8 cellular contexts compared by ENCODE assay signal in the genomic region with DNA sequence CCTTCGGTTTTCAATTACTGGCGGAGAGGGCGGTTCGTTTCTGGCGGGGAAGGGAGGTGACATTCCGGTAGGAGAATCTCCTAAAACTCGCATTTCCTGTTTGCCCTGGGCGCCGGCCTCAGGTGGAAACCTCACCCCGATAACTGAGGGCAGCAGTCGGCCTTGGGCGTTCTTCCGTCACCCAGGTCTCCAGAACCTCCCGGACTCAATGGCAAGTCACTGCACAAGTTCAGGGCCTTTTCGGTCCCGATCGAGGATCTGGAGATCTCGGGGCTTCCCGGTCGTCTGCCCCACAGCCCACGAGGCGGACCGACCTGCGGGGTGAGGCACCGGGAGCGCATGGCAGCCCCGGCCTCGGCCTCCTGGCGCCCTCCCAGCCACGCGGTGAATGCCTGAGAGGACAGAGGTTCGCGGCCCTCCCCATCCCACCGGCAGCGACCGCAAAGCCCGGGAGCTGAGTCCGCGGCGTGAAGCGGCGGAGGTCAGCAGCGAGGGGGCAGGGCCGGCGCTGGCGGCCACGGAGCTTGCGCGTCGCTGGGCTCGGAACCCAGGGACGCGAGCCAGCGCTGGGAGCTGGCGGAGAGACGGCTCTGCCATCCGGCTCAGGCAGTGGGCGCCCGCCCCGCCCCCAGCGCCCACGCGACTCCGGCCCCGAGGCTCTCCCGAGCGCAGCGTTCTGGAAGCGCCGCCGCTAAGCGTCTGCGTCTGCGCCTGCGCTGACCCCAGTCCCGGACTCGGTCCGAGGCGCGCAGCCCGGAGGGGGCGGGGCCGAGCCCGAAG. TPM values are rescaled to one million over a fixed set of nuclear protein-coding genes. Genes with fewer than 3 reads are reported as not detected.
DNase-seq lines count a peak whose midpoint lies in the region; ATAC-seq and TF ChIP-seq lines count a peak whose summit lies in the region.

No MANE protein-coding gene starts in this region.

- peaks cover 6% of the 10 kb centered on the region; the same call in 1 of the 2 replicates for H3F3A ChIP-seq in GM23248 (ENCODE audit: insufficient read depth)
- H3F3A ChIP-seq in neural cell (ENCODE audit: insufficient read depth, low read length, poor library complexity, severe bottlenecking) = no peaks in the 10 kb centered on the region

- 0 out of 2 replicates have a peak, but pooled peaks cover 4% of the 10 kb centered on the region for H3K4me1 ChIP-seq in GM23248 (ENCODE audit: insufficient read depth)
- H3K4me1 ChIP-seq in RWPE2 (ENCODE audit: insufficient read depth, poor library complexity, severe bottlenecking) = peaks cover 2% of the 10 kb centered on the region

- H3K9ac ChIP-seq in GM23248 = peak overlapping the region; percentile 89
- peak overlapping the region; percentile 77 for H3K9ac ChIP-seq in neural cell (ENCODE audit: low read length)

- H3K27ac ChIP-seq in GM23248 (peak overlapping the region; percentile 88), RWPE2 (ENCODE audit: poor library complexity, severe bottlenecking) (peak overlapping the region; percentile 90), neural cell (ENCODE audit: low read length) (peak overlapping the region; percentile 44)

- no peaks in the 10 kb centered on the region for H3K27me3 ChIP-seq in GM23248 (replicated peaks; ENCODE audit: insufficient read depth)
- no peaks in the 10 kb centered on the region for H3K27me3 ChIP-seq in RWPE2 (ENCODE audit: insufficient read depth, poor library complexity, severe bottlenecking)
- no peaks in the 10 kb centered on the region for H3K27me3 ChIP-seq in neural cell (ENCODE audit: insufficient read depth, low read depth, low read length)

- in situ Hi-C loops in GM23248 (cut with MboI) = no loop called here

- H3K9me3 ChIP-seq in GM23248 (ENCODE audit: low read depth) (no peaks in the 10 kb centered on the region), RWPE2 (ENCODE audit: severe bottlenecking) (no peaks in the 10 kb centered on the region), neural cell (ENCODE audit: low read length) (no peaks in the 10 kb centered on the region)

- peak overlapping the region; percentile 31 to 50 for H3K27ac Mint-ChIP-seq in stimulated activated naive CD8-positive, alpha-beta T cell treated with anti-CD3 and anti-CD28 coated beads, Interleukin-15, amount 100 ng/mL, for 72 hours

- ATAC-seq in RWPE2 (ENCODE audit: low read depth) = peak; percentile 84
- peak; percentile 94 for ATAC-seq in stimulated activated naive CD8-positive, alpha-beta T cell treated with anti-CD3 and anti-CD28 coated beads, Interleukin-15, amount 100 ng/mL, for 72 hours

- no peaks in the 10 kb centered on the region for H3K9me3 Mint-ChIP-seq in stimulated activated naive CD8-positive, alpha-beta T cell treated with anti-CD3 and anti-CD28 coated beads, Interleukin-15, amount 100 ng/mL, for 72 hours

- peaks cover 17% of the 10 kb centered on the region for H3K4me1 Mint-ChIP-seq in stimulated activated naive CD8-positive, alpha-beta T cell treated with anti-CD3 and anti-CD28 coated beads, Interleukin-15, amount 100 ng/mL, for 72 hours

- H3K79me2 ChIP-seq in GM23248 (ENCODE audit: insufficient read depth) (no peaks in the 10 kb centered on the region), neural cell (replicated peaks; ENCODE audit: insufficient read depth, low read length) (no peaks in the 10 kb centered on the region)

- H3K4me3 Mint-ChIP-seq in stimulated activated naive CD8-positive, alpha-beta T cell treated with anti-CD3 and anti-CD28 coated beads, Interleukin-15, amount 100 ng/mL, for 72 hours = peak overlapping the region; percentile 76 to 94

- H3K4me2 ChIP-seq in GM23248 (ENCODE audit: unreplicated experiment) (peak overlapping the region; percentile 72), neural cell (ENCODE audit: low read length) (peak overlapping the region; percentile 48)

- TF ChIP-seq EP300 in neural cell (conservative IDR thresholded peaks at IDR 0.05; ENCODE audit: poor library complexity, severe bottlenecking) = no peak

- H2AFZ ChIP-seq in GM23248 (peak overlapping the region; percentile 88), neural cell (ENCODE audit: low read depth, low read length) (peak overlapping the region; percentile 91)

- H4K20me1 ChIP-seq in GM23248 (ENCODE audit: insufficient read depth) (no peaks in the 10 kb centered on the region), neural cell (ENCODE audit: insufficient read depth) (no peaks in the 10 kb centered on the region)

- TF ChIP-seq RAD21 in neural cell (conservative IDR thresholded peaks at IDR 0.05) = peak; percentile 58

- H3K9me2 ChIP-seq in GM23248 (ENCODE audit: insufficient read depth) (no peaks in the 10 kb centered on the region), neural cell (ENCODE audit: insufficient read depth, low read length) (no peaks in the 10 kb centered on the region)

- H3K4me3 ChIP-seq in GM23248 = peak overlapping the region; percentile 79
- H3K4me3 ChIP-seq in RWPE2 (ENCODE audit: severe bottlenecking) = peak overlapping the region; percentile 43
- peak overlapping the region; percentile 72 for H3K4me3 ChIP-seq in fibroblast of villous mesenchyme (ENCODE audit: low read depth, low read length)
- H3K4me3 ChIP-seq in neural cell (ENCODE audit: low read length) = peak overlapping the region; percentile 94

- peaks cover 13% of the 10 kb centered on the region for H3K27me3 Mint-ChIP-seq in stimulated activated naive CD8-positive, alpha-beta T cell treated with anti-CD3 and anti-CD28 coated beads, Interleukin-15, amount 100 ng/mL, for 72 hours

- 2% methylated on average over 53 to 56 of the region's 84 CpGs for WGBS in GM23248 (ENCODE audit: low coverage in 1 of 2, low lambda C conversion rate in 2 of 2, missing lambda C conversion rate in 2 of 2), 2 experiments

- H3K36me3 ChIP-seq in GM23248 (ENCODE audit: low read depth) (no peaks in the 10 kb centered on the region), RWPE2 (ENCODE audit: low read depth) (no peaks in the 10 kb centered on the region), neural cell (ENCODE audit: insufficient read depth, low read length) (no peaks in the 10 kb centered on the region)

- peak; percentile 96 for DNase-seq in Daoy (ENCODE audit: low read depth)
- peak; percentile 98 for DNase-seq in GM23248
- DNase-seq in LHCN-M2 (ENCODE audit: low read depth) = peak; percentile 91
- peak; percentile 88 for DNase-seq in RWPE2 (ENCODE audit: low spot score)
- peak; percentile 72 for DNase-seq in activated gamma-delta T cell (lab: John Stamatoyannopoulos, UW)
- DNase-seq in fibroblast of villous mesenchyme (ENCODE audit: low read depth) = peak; percentile 93
- peak; percentile 96 to 97 for DNase-seq in stimulated activated naive CD8-positive, alpha-beta T cell treated with anti-CD3 and anti-CD28 coated beads, Interleukin-15, amount 100 ng/mL, for 72 hours

- TF ChIP-seq CTCF in RWPE2 (IDR thresholded peaks at IDR 0.05; ENCODE audit: poor library complexity, severe bottlenecking) (no peak), fibroblast of villous mesenchyme (IDR thresholded peaks at IDR 0.05; ENCODE audit: insufficient read depth, low read depth, low read length) (no peak), neural cell (IDR thresholded peaks at IDR 0.05; ENCODE audit: poor library complexity, severe bottlenecking) (no peak)

TF ChIP-seq in neural cell, 6 proteins besides CTCF, POLR2A, EP300 and RAD21:
- TF ChIP-seq POLR2AphosphoS5 (IDR thresholded peaks at IDR 0.05) (no peak), EZH2 (IDR thresholded peaks at IDR 0.05; ENCODE audit: borderline replicate concordance, insufficient read depth, low read length, poor library complexity, severe bottlenecking) (no peak), MXI1 (conservative IDR thresholded peaks at IDR 0.05; ENCODE audit: poor library complexity, severe bottlenecking) (peak; percentile 85), TAF1 (IDR thresholded peaks at IDR 0.05; ENCODE audit: low read depth) (no peak), SMC3 (conservative IDR thresholded peaks at IDR 0.05; ENCODE audit: poor library complexity) (peak; percentile 65)
- TF ChIP-seq, protein P1, sequence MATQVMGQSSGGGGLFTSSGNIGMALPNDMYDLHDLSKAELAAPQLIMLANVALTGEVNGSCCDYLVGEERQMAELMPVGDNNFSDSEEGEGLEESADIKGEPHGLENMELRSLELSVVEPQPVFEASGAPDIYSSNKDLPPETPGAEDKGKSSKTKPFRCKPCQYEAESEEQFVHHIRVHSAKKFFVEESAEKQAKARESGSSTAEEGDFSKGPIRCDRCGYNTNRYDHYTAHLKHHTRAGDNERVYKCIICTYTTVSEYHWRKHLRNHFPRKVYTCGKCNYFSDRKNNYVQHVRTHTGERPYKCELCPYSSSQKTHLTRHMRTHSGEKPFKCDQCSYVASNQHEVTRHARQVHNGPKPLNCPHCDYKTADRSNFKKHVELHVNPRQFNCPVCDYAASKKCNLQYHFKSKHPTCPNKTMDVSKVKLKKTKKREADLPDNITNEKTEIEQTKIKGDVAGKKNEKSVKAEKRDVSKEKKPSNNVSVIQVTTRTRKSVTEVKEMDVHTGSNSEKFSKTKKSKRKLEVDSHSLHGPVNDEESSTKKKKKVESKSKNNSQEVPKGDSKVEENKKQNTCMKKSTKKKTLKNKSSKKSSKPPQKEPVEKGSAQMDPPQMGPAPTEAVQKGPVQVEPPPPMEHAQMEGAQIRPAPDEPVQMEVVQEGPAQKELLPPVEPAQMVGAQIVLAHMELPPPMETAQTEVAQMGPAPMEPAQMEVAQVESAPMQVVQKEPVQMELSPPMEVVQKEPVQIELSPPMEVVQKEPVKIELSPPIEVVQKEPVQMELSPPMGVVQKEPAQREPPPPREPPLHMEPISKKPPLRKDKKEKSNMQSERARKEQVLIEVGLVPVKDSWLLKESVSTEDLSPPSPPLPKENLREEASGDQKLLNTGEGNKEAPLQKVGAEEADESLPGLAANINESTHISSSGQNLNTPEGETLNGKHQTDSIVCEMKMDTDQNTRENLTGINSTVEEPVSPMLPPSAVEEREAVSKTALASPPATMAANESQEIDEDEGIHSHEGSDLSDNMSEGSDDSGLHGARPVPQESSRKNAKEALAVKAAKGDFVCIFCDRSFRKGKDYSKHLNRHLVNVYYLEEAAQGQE (IDR thresholded peaks at IDR 0.05; ENCODE audit: borderline replicate concordance) = no peak

RNA-seq across cellular contexts. Expression of a gene that starts 58.4 kb away (rescaled TPM):
- total RNA-seq in Daoy (2014; rRNA removed; shearing (Covaris generic)) = not detected in 2 replicates
- not detected in 2 replicates for total RNA-seq in GM23248 (2014; rRNA removed; shearing (Covaris generic))
- polyA plus RNA-seq in GM23248 (2016; fragmentation: Nextera tagmentation; extraction: Ambion mirVana) (not detected in 2 replicates), neural cell (not detected in 2 replicates)
- total RNA-seq in LHCN-M2 (2014; rRNA removed) (not detected in 2 replicates), fibroblast of villous mesenchyme (under 0.01 and 0.43 TPM in 2 replicates)
- not detected for polyA plus RNA-seq in LHCN-M2 (2012)
- polyA minus RNA-seq in neural cell = not detected in 2 replicates

Comparison
In these comparisons a context has a peak if more than half of its experiments do, and no peak if none do; other contexts are left out.
1. Peak in every context shown above with its lines: DNase-seq, ATAC-seq, H3K4me3 ChIP-seq and H3K27ac ChIP-seq.
2. H3K4me3 ChIP-seq: peak in every context shown above with its lines; median percentile 94 in neural cell; 79 in GM23248; 72 in fibroblast of villous mesenchyme; 43 in RWPE2.